Comparison of ENCODE assay signal across 8 cellular contexts in the genomic region with DNA sequence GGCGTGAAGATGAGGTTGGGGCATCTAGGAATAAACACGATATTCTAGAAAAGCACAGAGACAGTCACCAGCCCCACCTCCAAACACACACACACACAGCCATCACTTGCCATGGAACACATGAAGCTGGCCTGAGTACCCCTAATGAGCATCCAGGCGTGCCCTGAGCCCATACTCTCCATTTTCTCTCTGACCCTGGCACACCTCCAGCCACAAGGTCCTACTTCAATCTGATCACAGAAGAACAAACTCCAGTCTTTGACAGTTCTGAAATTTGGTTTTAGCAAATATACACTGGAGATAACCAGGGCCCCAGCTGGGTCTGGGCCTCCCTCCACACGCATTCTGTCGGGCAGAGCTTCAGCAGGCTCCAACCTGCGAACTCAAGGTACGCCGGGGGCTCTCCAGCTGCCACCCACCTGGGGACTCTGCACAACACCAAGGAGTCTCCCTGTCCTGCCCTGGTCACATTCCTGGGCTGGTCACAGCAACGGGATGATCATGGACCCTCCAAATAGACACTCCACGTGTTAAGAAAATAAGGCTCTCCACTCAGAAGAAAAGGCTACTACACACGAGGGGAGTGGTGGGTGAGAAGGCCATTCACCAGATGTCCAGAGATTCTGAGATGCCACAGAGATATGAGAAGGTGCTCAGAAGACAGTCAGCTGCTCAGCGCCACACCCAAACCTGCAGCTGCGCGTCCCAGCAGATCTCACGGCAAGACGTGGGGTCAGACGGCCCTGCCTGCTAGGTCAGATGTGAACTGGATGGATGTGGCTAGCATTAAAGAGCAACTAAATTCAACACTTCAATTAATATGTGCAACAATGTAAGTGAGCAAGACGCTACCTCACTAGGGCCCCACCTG. TPM values are rescaled to one million over a fixed set of nuclear protein-coding genes. Genes with fewer than 3 reads are reported as not detected.
DNase-seq lines count a peak whose midpoint lies in the region; ATAC-seq and TF ChIP-seq lines count a peak whose summit lies in the region.

No MANE protein-coding gene starts in this region.

- peak; percentile 4 for ATAC-seq in GM21786 (IDR thresholded peaks at IDR 0.05; ENCODE audit: unreplicated experiment)
- no peak for ATAC-seq in PC-3

- no peaks in the 10 kb centered on the region for H3F3A ChIP-seq in PC-3 (ENCODE audit: low read length, unreplicated experiment)

- DNase-seq in GM06990 (ENCODE audit: extremely low read depth, insufficient read length): no peak
- peak; percentile 0 for DNase-seq in PC-3
- DNase-seq in amygdala (lab: John Stamatoyannopoulos, UW): no peak
- no peak for DNase-seq in NCI-H1694 treated with DMSO at 0.1 percent for 48 hours (lab: John Stamatoyannopoulos, UW)
- no peak for DNase-seq in AML-193 (lab: John Stamatoyannopoulos, UW)

- H3K4me1 ChIP-seq in PC-3 (ENCODE audit: insufficient read depth, low read length) (peaks cover 8% of the 10 kb centered on the region), urinary bladder (ENCODE audit: insufficient read depth) (no peaks in the 10 kb centered on the region)

- no peaks in the 10 kb centered on the region for H4K20me1 ChIP-seq in PC-3 (ENCODE audit: low read length)

- no peaks in the 10 kb centered on the region for H3K9me2 ChIP-seq in PC-3 (replicated peaks; ENCODE audit: low read length)

- POLR2A ChIA-PET in PC-3 (lab: Charles Lee; ENCODE audit: unreplicated experiment): no interaction called here

- CTCF ChIA-PET in PC-3 (lab: Charles Lee): no interaction called here

- H3K4me3 ChIP-seq in GM06990 (replicated peaks; ENCODE audit: low read depth, low read length) (peak overlapping the region; percentile 41), PC-3 (ENCODE audit: low read length) (no peak overlapping the region), urinary bladder (ENCODE audit: low read depth, low read length) (no peak overlapping the region)

- intact Hi-C loops in PC-3 (cut with micrococcal nuclease): no loop called here

- no peak overlapping the region for H3K4me2 ChIP-seq in PC-3 (ENCODE audit: low read length)

- H2AFZ ChIP-seq in PC-3 (ENCODE audit: low read length): no peak overlapping the region

- no peak overlapping the region for H3K9ac ChIP-seq in PC-3 (ENCODE audit: low read length)

- H3K36me3 ChIP-seq in GM06990 (ENCODE audit: control insufficient read depth, insufficient read depth, low read length) (no peaks in the 10 kb centered on the region), PC-3 (ENCODE audit: low read depth, low read length) (no peaks in the 10 kb centered on the region), urinary bladder (ENCODE audit: insufficient read depth) (no peaks in the 10 kb centered on the region)

- no peaks in the 10 kb centered on the region for H3K27me3 ChIP-seq in GM06990 (replicated peaks; ENCODE audit: control insufficient read depth, insufficient read depth, low read length)
- H3K27me3 ChIP-seq in PC-3 (ENCODE audit: low read length): no peaks in the 10 kb centered on the region
- no peaks in the 10 kb centered on the region for H3K27me3 ChIP-seq in layer of hippocampus (ENCODE audit: control insufficient read depth, insufficient read depth, low read length)

- H3K79me2 ChIP-seq in PC-3 (ENCODE audit: low read length): peaks cover 84% of the 10 kb centered on the region

- no peaks in the 10 kb centered on the region for H3K9me3 ChIP-seq in PC-3 (ENCODE audit: low read length)

- TF ChIP-seq CTCF in GM06990 (IDR thresholded peaks at IDR 0.05; ENCODE audit: insufficient read depth, low read length, poor library complexity, severe bottlenecking) (no peak), PC-3 (conservative IDR thresholded peaks at IDR 0.05; ENCODE audit: low read depth, low read length) (no peak)

- H3K27ac ChIP-seq in PC-3 (ENCODE audit: low read length) (no peak overlapping the region), layer of hippocampus (ENCODE audit: low read depth, low read length) (peak overlapping the region; percentile 25), urinary bladder (ENCODE audit: low read depth) (peak overlapping the region; percentile 61)

- no TSS peak for BruUV-seq in PC-3 (replicated peaks; lab: Mats Ljungman, UMichigan)

- WGBS in urinary bladder: 58% methylated on average over 18 of the region's 18 CpGs

RNA-seq across cellular contexts. Expression of gene PNMA1, which starts 57.0 kb away (rescaled TPM):
- total RNA-seq in PC-3 (2014; rRNA removed) (30.8 and 36.7 TPM in 2 replicates), urinary bladder (38.3 TPM)
- polyA plus RNA-seq in urinary bladder: 85.8 TPM
